Comparison of ENCODE assay signal across 1 cellular context in the genomic region with DNA sequence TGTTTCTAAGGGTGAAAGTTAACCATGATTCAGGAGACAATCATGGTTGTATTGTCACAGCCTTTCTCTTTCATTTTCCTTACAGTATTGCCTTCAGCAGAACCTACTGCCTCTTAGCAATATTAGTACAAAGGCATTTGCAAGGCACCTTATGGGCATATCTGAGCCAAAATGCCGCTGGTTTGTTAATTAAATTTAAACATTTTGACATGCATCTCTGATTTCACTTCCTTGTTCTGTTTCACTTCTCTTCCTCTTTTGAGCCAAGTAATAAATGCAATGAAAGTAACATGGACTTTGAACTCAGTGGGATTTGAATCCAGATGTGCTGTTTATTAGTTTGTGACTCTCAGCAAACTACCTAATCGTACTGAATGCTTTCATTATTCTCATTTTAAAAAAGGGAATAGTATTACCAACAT.
TF ChIP-seq lines count a peak whose summit lies in the region.

No MANE protein-coding gene starts in this region.

TF ChIP-seq in GM12878, 131 proteins besides CTCF, POLR2A, EP300 and RAD21 (continued from another document):
- TF ChIP-seq TAF1 (IDR thresholded peaks at IDR 0.05; ENCODE audit: borderline replicate concordance, low read depth, low read length), result no peak
- TF ChIP-seq JUNB (IDR thresholded peaks at IDR 0.05), result 0 out of 2 replicates have a peak, but pooled peaks have one; percentile 16
- TF ChIP-seq PAX5 (IDR thresholded peaks at IDR 0.05; ENCODE audit: borderline replicate concordance, low read depth, low read length), result 0 out of 2 replicates have a peak, but pooled peaks have one; percentile 32
- peak; percentile 30; the same call in 1 of the 2 replicates for TF ChIP-seq GATAD2B (conservative IDR thresholded peaks at IDR 0.05; ENCODE audit: low read depth)
- TF ChIP-seq RELA (IDR thresholded peaks at IDR 0.05; ENCODE audit: borderline replicate concordance, partially characterized antibody), result no peak
- TF ChIP-seq BMI1 (IDR thresholded peaks at IDR 0.05; ENCODE audit: borderline replicate concordance), result peak; percentile 71; the same call in 1 of the 2 replicates
- TF ChIP-seq, protein P1, sequence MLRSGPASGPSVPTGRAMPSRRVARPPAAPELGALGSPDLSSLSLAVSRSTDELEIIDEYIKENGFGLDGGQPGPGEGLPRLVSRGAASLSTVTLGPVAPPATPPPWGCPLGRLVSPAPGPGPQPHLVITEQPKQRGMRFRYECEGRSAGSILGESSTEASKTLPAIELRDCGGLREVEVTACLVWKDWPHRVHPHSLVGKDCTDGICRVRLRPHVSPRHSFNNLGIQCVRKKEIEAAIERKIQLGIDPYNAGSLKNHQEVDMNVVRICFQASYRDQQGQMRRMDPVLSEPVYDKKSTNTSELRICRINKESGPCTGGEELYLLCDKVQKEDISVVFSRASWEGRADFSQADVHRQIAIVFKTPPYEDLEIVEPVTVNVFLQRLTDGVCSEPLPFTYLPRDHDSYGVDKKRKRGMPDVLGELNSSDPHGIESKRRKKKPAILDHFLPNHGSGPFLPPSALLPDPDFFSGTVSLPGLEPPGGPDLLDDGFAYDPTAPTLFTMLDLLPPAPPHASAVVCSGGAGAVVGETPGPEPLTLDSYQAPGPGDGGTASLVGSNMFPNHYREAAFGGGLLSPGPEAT (IDR thresholded peaks at IDR 0.05; ENCODE audit: low read depth), result peak; percentile 83; the same call in 1 of the 2 replicates
- TF ChIP-seq CREM (IDR thresholded peaks at IDR 0.05; ENCODE audit: low read depth), result peak; percentile 33; the same call in 1 of the 2 replicates
- TF ChIP-seq RUNX3 (IDR thresholded peaks at IDR 0.05; ENCODE audit: low read length), result peak; percentile 23; the same call in 1 of the 2 replicates
- TF ChIP-seq NRF1 (conservative IDR thresholded peaks at IDR 0.05; ENCODE audit: low read depth, low read length), result no peak
- peak; percentile 98 for TF ChIP-seq DPF2 (IDR thresholded peaks at IDR 0.05)
- TF ChIP-seq IKZF2 (IDR thresholded peaks at IDR 0.05), result peak; percentile 91 to 92; a peak in 3 of 4 replicates
- TF ChIP-seq NR2F1 (conservative IDR thresholded peaks at IDR 0.05), result no peak
